ENCODE assay signal across 11 cellular contexts in genomic region chr9:127495884-127496555, GRCh38. TPM values are rescaled to one million over a fixed set of nuclear protein-coding genes. Genes with fewer than 3 reads are reported as not detected.
A peak's percentile ranks its signal among the peaks of the same experiment; 100 is the strongest.
DNase-seq lines count a peak whose midpoint lies in the region; ATAC-seq and TF ChIP-seq lines count a peak whose summit lies in the region.
"Had no signal": no experiment of that assay in that cellular context is flagged by ENCODE, and none has a peak within 500 bp of the region (broad histone marks: within the 10 kb centered on the region; RNA-seq: fewer than 3 reads in every experiment).

No MANE protein-coding gene starts in this region.

- H3K27ac ChIP-seq in GM23248 = peak overlapping the region; percentile 75
- peak overlapping the region; percentile 56 to 86 for H3K27ac ChIP-seq in coronary artery
- peak overlapping the region in 3 of 4 donors; percentile 85 to 89 (median 89) for H3K27ac ChIP-seq in sigmoid colon

- H3K4me1 ChIP-seq in GM23248 (ENCODE audit: insufficient read depth) = peaks cover 9% of the 10 kb centered on the region
- peaks cover 0 to 38% (median 31%) of the 10 kb centered on the region in 4 donors for H3K4me1 ChIP-seq in sigmoid colon

- H3K36me3 ChIP-seq in GM23248 (ENCODE audit: low read depth) = peaks cover 13% of the 10 kb centered on the region; the same call in 1 of the 2 replicates
- H3K36me3 ChIP-seq in sigmoid colon = peaks cover 0 to 72% (median 52%) of the 10 kb centered on the region in 4 donors

- no peak overlapping the region for H3K4me3 ChIP-seq in GM23248
- no peak overlapping the region for H3K4me3 ChIP-seq in coronary artery
- H3K4me3 ChIP-seq in sigmoid colon = no peak overlapping the region
- H3K4me3 ChIP-seq: testis had no signal

- intact Hi-C loops in sigmoid colon (cut with DNase I) = no loop called here

- peaks cover 64% of the 10 kb centered on the region for H3F3A ChIP-seq in GM23248 (ENCODE audit: insufficient read depth)

- H4K20me1 ChIP-seq in GM23248 (ENCODE audit: insufficient read depth) = no peaks in the 10 kb centered on the region

- ATAC-seq in HG03175 (IDR thresholded peaks at IDR 0.05; ENCODE audit: unreplicated experiment) = no peak

- WGBS in GM23248 (ENCODE audit: low coverage in 1 of 2, low lambda C conversion rate in 2 of 2, missing lambda C conversion rate in 2 of 2), 2 experiments = 83 to 84% methylated on average over 14 of the region's 14 CpGs
- WGBS in sigmoid colon, 2 donors = 71 to 83% methylated on average over 14 of the region's 14 CpGs

- H3K4me2 ChIP-seq in GM23248 (ENCODE audit: unreplicated experiment) = peak overlapping the region; percentile 31

- H3K9me3 ChIP-seq in GM23248 (ENCODE audit: low read depth) (no peaks in the 10 kb centered on the region), sigmoid colon (no peaks in the 10 kb centered on the region)
- H3K9me3 ChIP-seq: testis had no signal

- no peak for TF ChIP-seq EP300 in sigmoid colon (IDR thresholded peaks at IDR 0.05)

- H3K27me3 ChIP-seq in GM23248 (replicated peaks; ENCODE audit: insufficient read depth) (no peaks in the 10 kb centered on the region), sigmoid colon (no peaks in the 10 kb centered on the region)
- H3K27me3 ChIP-seq: testis had no signal

- H2AFZ ChIP-seq in GM23248 = no peak overlapping the region

- no peaks in the 10 kb centered on the region for H3K9me2 ChIP-seq in GM23248 (ENCODE audit: insufficient read depth)

- H3K79me2 ChIP-seq in GM23248 (ENCODE audit: insufficient read depth) = no peaks in the 10 kb centered on the region

- DNase-seq in GM23248 = no peak
- peak; percentile 58 to 86 for DNase-seq in NCI-H524 (lab: John Stamatoyannopoulos, UW)
- no peak for DNase-seq in coronary artery (ENCODE audit: low spot score)
- DNase-seq in sigmoid colon = peak; percentile 65
- DNase-seq in DMS79 (lab: John Stamatoyannopoulos, UW) = no peak
- no peak for DNase-seq in SKM-1 (lab: John Stamatoyannopoulos, UW; ENCODE audit: unreplicated experiment)
- DNase-seq: activated naive CD4-positive, alpha-beta T cell treated with anti-CD3 and anti-CD28 coated beads, Interleukin-2, amount 50 U/mL, for 16 hours; CD8-positive, alpha-beta memory T cell; kidney; testis had no signal

- in situ Hi-C loops in GM23248 (cut with MboI) = no loop called here

- no peak for TF ChIP-seq CTCF in coronary artery (IDR thresholded peaks at IDR 0.05)
- TF ChIP-seq CTCF in sigmoid colon (IDR thresholded peaks at IDR 0.05) = no peak

- peak overlapping the region; percentile 47; the same call in 1 of the 2 replicates for H3K9ac ChIP-seq in GM23248

- TF ChIP-seq POLR2A in sigmoid colon (IDR thresholded peaks at IDR 0.05) = no peak

RNA-seq across cellular contexts. Expression of gene LRSAM1, which starts 44.7 kb away (rescaled TPM):
- 10.5 and 15.5 TPM in 2 replicates for total RNA-seq in GM23248 (2014; rRNA removed; shearing (Covaris generic))
- polyA plus RNA-seq in GM23248 (2016; fragmentation: Nextera tagmentation; extraction: Ambion mirVana) (14.9 TPM in 2 replicates), sigmoid colon (10 to 100 TPM in 1 of 3 donors, 1 to 10 TPM in 2; 6.9 to 17.4 (median 7.2) TPM)
- total RNA-seq in sigmoid colon = 10 to 100 TPM; 17.9 to 54.0 (median 30.2) TPM

RNA-seq across cellular contexts. Expression of gene RPL12, which starts 44.8 kb away (rescaled TPM):
- total RNA-seq in GM23248 (2014; rRNA removed; shearing (Covaris generic)) = 1,255 and 1,676 TPM in 2 replicates
- polyA plus RNA-seq in GM23248 (2016; fragmentation: Nextera tagmentation; extraction: Ambion mirVana) (576 and 594 TPM in 2 replicates), sigmoid colon (1,000 to 10,000 TPM; 2,492 to 4,552 (median 2,965) TPM)
- 1,000 to 10,000 TPM; 2,502 to 5,061 (median 3,494) TPM for total RNA-seq in sigmoid colon

Comparison
In these comparisons a context has a peak if more than half of its experiments do, and no peak if none do; other contexts are left out.
1. DNase-seq: peak in NCI-H524 (2 of 2) and sigmoid colon (single experiment); none in GM23248 (single experiment), coronary artery (single experiment), DMS79 (single experiment) and SKM-1 (single experiment).
2. Peak in every context shown above with its lines, with median percentiles within 50 percentile points of each other: H3K27ac ChIP-seq.